In the genomic region with DNA sequence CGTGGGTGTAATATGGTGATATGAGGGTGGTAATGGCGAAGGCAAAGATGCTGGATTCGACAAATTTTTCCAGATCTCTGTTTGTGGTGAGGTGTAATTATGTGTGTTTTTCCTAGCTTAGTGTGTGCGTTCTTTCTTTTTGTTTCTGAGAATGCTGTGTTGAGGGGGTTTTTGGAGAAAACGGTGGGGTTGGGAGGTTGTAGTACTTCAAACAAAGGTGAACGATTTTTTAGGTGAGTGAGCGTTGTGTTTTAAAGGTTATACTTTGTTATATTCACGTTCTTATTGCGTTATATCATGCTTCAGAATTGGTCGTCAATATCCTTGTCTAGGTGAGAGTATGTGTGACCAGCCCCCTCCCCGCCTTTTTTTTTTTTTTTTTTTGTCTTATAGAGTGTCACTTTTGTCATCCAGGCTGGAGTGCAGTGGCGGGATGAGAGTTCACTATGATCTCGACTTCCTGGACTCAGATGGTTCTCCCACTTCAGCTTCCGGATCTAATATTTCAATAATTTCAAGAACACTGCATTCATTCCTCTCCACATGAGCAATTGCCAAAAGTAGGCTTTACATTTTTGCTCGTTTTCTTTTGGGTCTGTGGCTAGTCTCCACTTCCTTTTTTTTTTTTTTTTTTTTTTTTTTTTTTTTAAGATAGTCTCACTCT, we compare ENCODE assay signal across 14 cellular contexts.
"Had no signal": no experiment of that assay in that cellular context is flagged by ENCODE, and none has a peak within 500 bp of the region (broad histone marks: within the 10 kb centered on the region; RNA-seq: fewer than 3 reads in every experiment).

No MANE protein-coding gene starts in this region.

- ATAC-seq: naive thymus-derived CD4-positive, alpha-beta T cell had no signal

- H3K27me3 ChIP-seq: ascending aorta, esophagus muscularis mucosa, right atrium auricular region, suprapubic skin, upper lobe of left lung had no signal

- H3K4me3 ChIP-seq: ascending aorta, esophagus muscularis mucosa, prostate gland, right atrium auricular region, suprapubic skin, upper lobe of left lung had no signal

- H3K27ac ChIP-seq: ascending aorta, esophagus muscularis mucosa, prostate gland, right atrium auricular region, suprapubic skin, upper lobe of left lung, VCaP had no signal

- H3K9me3 ChIP-seq: ascending aorta, esophagus muscularis mucosa, prostate gland, right atrium auricular region, suprapubic skin had no signal

- H3K36me3 ChIP-seq: ascending aorta, esophagus muscularis mucosa, prostate gland, right atrium auricular region, suprapubic skin, upper lobe of left lung had no signal

- H3K4me1 ChIP-seq: esophagus muscularis mucosa, prostate gland, right atrium auricular region, suprapubic skin, upper lobe of left lung had no signal

- DNase-seq: activated CD4-positive, alpha-beta T cell treated with anti-CD3 and anti-CD28 coated beads, Interleukin-2, amount 50 U/mL, for 1 hour; activated CD4-positive, CD25-positive, alpha-beta regulatory T cell treated with anti-CD3 and anti-CD28 coated beads, Interleukin-2, amount 50 U/mL, for 72 hours; activated effector memory CD4-positive, alpha-beta T cell treated with Interleukin-2 at 50 U/mL for 16 hours; activated naive CD4-positive, alpha-beta T cell treated with anti-CD3 and anti-CD28 coated beads, Interleukin-2, amount 50 U/mL, for 16 hours; cerebellar nuclear complex; effector CD4-positive, alpha-beta T cell; upper lobe of left lung had no signal
